1 cellular context compared by ENCODE assay signal in the genomic region with DNA sequence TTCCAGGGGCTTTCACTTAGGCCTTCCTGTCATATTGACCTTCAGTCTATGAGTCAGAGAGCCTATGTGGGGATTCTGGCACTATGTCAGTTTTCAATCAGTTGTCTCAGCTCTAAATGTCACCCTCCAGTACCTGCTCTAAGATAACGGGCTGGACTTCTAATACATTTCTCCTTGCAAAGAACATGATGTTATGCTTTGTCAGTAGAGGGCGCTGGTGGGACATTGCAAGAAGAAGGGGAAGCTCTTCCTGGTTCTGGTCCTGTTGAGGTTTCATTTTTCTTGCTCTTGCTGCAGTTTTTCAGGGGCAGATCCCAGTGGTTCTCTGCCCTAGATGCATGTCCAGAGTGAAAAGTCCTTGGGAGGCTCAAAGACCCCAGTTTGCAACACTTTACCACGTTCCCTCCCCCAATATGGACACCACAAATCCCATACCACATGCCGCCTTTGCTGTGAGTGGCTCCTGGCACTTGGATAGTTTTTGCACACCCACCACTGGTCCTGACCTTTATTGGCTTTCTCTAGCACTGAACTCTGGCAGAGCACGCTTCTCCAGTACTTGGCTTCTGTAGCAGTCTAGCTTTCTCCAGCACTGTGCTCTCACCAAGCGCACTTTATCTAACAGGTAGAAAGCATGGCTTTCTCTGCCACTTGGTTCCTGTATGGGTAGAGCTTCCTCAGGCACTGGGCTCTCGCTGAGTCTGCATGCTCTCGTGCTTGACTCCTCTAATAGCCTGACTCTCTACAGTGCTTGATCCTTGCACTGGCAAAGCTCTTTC.
TF ChIP-seq lines count a peak whose summit lies in the region.

No MANE protein-coding gene starts in this region.

TF ChIP-seq in GM12878, 131 proteins besides CTCF, POLR2A, EP300 and RAD21:
- TF ChIP-seq NBN (IDR thresholded peaks at IDR 0.05): 0 out of 2 replicates have a peak, but pooled peaks have one; percentile 48
- TF ChIP-seq ZNF207 (IDR thresholded peaks at IDR 0.05; ENCODE audit: borderline replicate concordance): peak; percentile 35; the same call in 1 of the 2 replicates
- TF ChIP-seq NR2C2 (IDR thresholded peaks at IDR 0.05; ENCODE audit: borderline replicate concordance, control insufficient read depth, insufficient read length, low read depth): no peak
- peak; percentile 40; the same call in 1 of the 2 replicates for TF ChIP-seq PKNOX1 (IDR thresholded peaks at IDR 0.05)
- no peak for TF ChIP-seq RELB (IDR thresholded peaks at IDR 0.05; ENCODE audit: low read depth)
- peak; percentile 52; the same call in 1 of the 2 replicates for TF ChIP-seq TAF1 (IDR thresholded peaks at IDR 0.05; ENCODE audit: borderline replicate concordance, low read depth, low read length)
- TF ChIP-seq TCF3 (IDR thresholded peaks at IDR 0.05; ENCODE audit: borderline replicate concordance, insufficient read depth, low read depth, low read length): no peak
- TF ChIP-seq HCFC1 (IDR thresholded peaks at IDR 0.05; ENCODE audit: low read length): no peak
- TF ChIP-seq NR2C1 (IDR thresholded peaks at IDR 0.05): no peak
- peak; percentile 69 for TF ChIP-seq YY1 (IDR thresholded peaks at IDR 0.05; ENCODE audit: low read depth, low read length)
- TF ChIP-seq RUNX3 (IDR thresholded peaks at IDR 0.05; ENCODE audit: low read length): peak; percentile 41; the same call in 1 of the 2 replicates
- TF ChIP-seq HDGF (IDR thresholded peaks at IDR 0.05): 0 out of 2 replicates have a peak, but pooled peaks have one; percentile 59
- peak in 1 of 2 experiments; percentile 64; a peak in 1 of 4 replicates for TF ChIP-seq ETV6 (conservative IDR thresholded peaks at IDR 0.05 in 1 of 2, IDR thresholded peaks at IDR 0.05 in 1 of 2; ENCODE audit: borderline replicate concordance in 1 of 2, low read depth in 1 of 2)
- peak; percentile 54; the same call in 1 of the 2 replicates for TF ChIP-seq IRF4 (IDR thresholded peaks at IDR 0.05; ENCODE audit: low read depth, low read length)
- no peak for TF ChIP-seq SRF (IDR thresholded peaks at IDR 0.05; ENCODE audit: low read depth in 2 of 2, low read length in 2 of 2)
- peak; percentile 44; the same call in 1 of the 2 replicates for TF ChIP-seq MLLT1 (IDR thresholded peaks at IDR 0.05)
- TF ChIP-seq, protein P1, sequence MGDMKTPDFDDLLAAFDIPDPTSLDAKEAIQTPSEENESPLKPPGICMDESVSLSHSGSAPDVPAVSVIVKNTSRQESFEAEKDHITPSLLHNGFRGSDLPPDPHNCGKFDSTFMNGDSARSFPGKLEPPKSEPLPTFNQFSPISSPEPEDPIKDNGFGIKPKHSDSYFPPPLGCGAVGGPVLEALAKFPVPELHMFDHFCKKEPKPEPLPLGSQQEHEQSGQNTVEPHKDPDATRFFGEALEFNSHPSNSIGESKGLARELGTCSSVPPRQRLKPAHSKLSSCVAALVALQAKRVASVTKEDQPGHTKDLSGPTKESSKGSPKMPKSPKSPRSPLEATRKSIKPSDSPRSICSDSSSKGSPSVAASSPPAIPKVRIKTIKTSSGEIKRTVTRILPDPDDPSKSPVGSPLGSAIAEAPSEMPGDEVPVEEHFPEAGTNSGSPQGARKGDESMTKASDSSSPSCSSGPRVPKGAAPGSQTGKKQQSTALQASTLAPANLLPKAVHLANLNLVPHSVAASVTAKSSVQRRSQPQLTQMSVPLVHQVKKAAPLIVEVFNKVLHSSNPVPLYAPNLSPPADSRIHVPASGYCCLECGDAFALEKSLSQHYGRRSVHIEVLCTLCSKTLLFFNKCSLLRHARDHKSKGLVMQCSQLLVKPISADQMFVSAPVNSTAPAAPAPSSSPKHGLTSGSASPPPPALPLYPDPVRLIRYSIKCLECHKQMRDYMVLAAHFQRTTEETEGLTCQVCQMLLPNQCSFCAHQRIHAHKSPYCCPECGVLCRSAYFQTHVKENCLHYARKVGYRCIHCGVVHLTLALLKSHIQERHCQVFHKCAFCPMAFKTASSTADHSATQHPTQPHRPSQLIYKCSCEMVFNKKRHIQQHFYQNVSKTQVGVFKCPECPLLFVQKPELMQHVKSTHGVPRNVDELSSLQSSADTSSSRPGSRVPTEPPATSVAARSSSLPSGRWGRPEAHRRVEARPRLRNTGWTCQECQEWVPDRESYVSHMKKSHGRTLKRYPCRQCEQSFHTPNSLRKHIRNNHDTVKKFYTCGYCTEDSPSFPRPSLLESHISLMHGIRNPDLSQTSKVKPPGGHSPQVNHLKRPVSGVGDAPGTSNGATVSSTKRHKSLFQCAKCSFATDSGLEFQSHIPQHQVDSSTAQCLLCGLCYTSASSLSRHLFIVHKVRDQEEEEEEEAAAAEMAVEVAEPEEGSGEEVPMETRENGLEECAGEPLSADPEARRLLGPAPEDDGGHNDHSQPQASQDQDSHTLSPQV (IDR thresholded peaks at IDR 0.05): no peak
- TF ChIP-seq SMARCA5 (IDR thresholded peaks at IDR 0.05): peak; percentile 71; the same call in 1 of the 2 replicates
- no peak for TF ChIP-seq CUX1 (IDR thresholded peaks at IDR 0.05; ENCODE audit: insufficient replicate concordance, low read depth, low read length)
- TF ChIP-seq BHLHE40 (IDR thresholded peaks at IDR 0.05; ENCODE audit: borderline replicate concordance in 1 of 2, low read depth in 2 of 2, low read length in 1 of 2): no peak
- TF ChIP-seq ZNF622 (IDR thresholded peaks at IDR 0.05): no peak
- peak; percentile 96 for TF ChIP-seq SMC3 (IDR thresholded peaks at IDR 0.05; ENCODE audit: borderline replicate concordance, low read length)
- TF ChIP-seq MTA3 (IDR thresholded peaks at IDR 0.05; ENCODE audit: borderline replicate concordance, low read length): no peak
- 0 out of 4 replicates have a peak, but pooled peaks of 1 of the 2 experiments have one; percentile 28 for TF ChIP-seq IKZF2 (IDR thresholded peaks at IDR 0.05)
- TF ChIP-seq, protein P2, sequence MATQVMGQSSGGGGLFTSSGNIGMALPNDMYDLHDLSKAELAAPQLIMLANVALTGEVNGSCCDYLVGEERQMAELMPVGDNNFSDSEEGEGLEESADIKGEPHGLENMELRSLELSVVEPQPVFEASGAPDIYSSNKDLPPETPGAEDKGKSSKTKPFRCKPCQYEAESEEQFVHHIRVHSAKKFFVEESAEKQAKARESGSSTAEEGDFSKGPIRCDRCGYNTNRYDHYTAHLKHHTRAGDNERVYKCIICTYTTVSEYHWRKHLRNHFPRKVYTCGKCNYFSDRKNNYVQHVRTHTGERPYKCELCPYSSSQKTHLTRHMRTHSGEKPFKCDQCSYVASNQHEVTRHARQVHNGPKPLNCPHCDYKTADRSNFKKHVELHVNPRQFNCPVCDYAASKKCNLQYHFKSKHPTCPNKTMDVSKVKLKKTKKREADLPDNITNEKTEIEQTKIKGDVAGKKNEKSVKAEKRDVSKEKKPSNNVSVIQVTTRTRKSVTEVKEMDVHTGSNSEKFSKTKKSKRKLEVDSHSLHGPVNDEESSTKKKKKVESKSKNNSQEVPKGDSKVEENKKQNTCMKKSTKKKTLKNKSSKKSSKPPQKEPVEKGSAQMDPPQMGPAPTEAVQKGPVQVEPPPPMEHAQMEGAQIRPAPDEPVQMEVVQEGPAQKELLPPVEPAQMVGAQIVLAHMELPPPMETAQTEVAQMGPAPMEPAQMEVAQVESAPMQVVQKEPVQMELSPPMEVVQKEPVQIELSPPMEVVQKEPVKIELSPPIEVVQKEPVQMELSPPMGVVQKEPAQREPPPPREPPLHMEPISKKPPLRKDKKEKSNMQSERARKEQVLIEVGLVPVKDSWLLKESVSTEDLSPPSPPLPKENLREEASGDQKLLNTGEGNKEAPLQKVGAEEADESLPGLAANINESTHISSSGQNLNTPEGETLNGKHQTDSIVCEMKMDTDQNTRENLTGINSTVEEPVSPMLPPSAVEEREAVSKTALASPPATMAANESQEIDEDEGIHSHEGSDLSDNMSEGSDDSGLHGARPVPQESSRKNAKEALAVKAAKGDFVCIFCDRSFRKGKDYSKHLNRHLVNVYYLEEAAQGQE (IDR thresholded peaks at IDR 0.05; ENCODE audit: low read depth, low read length): no peak
- 0 out of 2 replicates have a peak, but pooled peaks have one; percentile 21 for TF ChIP-seq IKZF1 (conservative IDR thresholded peaks at IDR 0.05)
- TF ChIP-seq POLR2AphosphoS5 (IDR thresholded peaks at IDR 0.05; ENCODE audit: low read length): no peak
